In the genomic region with DNA sequence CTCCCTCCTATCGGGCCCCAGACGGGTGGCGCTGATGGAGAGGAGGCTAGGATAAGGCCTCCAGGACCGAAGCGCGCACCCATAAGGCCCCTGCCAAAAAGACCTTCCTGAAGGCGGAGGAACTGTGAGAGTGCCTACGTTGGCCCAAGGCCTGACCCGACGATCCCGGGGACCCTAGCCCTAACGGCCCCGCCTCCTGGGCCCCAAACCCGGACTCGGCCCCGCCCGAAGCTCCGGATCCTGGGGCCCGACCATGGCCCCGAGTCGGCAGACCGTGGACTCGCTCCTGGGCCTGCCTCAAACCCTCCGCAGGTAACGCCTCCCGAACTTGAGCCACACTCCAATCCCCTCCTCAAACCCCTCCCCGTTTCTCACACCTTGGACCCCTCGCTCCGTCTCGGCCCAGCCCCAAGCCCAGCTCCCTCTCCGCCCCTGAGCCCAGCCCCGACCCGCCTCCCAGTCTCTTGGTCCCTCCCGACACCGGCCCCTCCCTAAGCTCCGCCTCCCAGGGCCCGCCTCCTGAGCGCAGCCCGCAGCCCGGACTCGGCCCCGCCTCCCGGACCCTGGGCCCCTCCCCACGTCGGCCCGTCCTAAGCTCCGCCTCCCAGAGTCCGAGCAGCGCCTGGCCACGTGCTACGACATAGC, we compare ENCODE assay signal across 8 cellular contexts. TPM values are rescaled to one million over a fixed set of nuclear protein-coding genes. Genes with fewer than 3 reads are reported as not detected.
DNase-seq lines count a peak whose midpoint lies in the region; ATAC-seq, FAIRE-seq and TF ChIP-seq lines count a peak whose summit lies in the region.
"Not testable (repeated sequence)": the region's sequence is repeated elsewhere in the genome, so short reads cannot be mapped to it uniquely, and the experiment has no call there.

No MANE protein-coding gene starts in this region.

- not testable (repeated sequence) for H3K27me3 ChIP-seq in prostate gland (replicated peaks; ENCODE audit: insufficient read depth)

- peak; percentile 71 for TF ChIP-seq POLR2A in prostate gland (IDR thresholded peaks at IDR 0.05)

- H3K36me3 Mint-ChIP-seq in activated CD4-positive, alpha-beta T cell treated with anti-CD3 and anti-CD28 coated beads for 36 hours (ENCODE audit: low read depth); immature natural killer cell: not testable (repeated sequence)

- H3K4me3 Mint-ChIP-seq in activated CD4-positive, alpha-beta T cell treated with anti-CD3 and anti-CD28 coated beads for 36 hours: peak overlapping the region; percentile 84
- H3K4me3 Mint-ChIP-seq in immature natural killer cell: peak overlapping the region; percentile 93 to 99 (median 98)

- intact Hi-C loops in activated CD4-positive, alpha-beta T cell treated with anti-CD3 and anti-CD28 coated beads for 36 hours (cut with DNase I, micrococcal nuclease): loop anchor here (1.0 to 5.0 kb wide), 12 partner anchors 27 to 1388 kb away; a partner anchor contains a TSS
- intact Hi-C loops in prostate gland (cut with DNase I): not testable (repeated sequence)

- peak overlapping the region; percentile 37 to 52 for H3K4me3 ChIP-seq in prostate gland

- H3K4me1 ChIP-seq in prostate gland (replicated peaks): not testable (repeated sequence)

- not testable (repeated sequence) for H3K9me3 Mint-ChIP-seq in activated CD4-positive, alpha-beta T cell treated with anti-CD3 and anti-CD28 coated beads for 36 hours (ENCODE audit: low read depth); immature natural killer cell

- DNase-seq in NCI-H2029 (lab: John Stamatoyannopoulos, UW) (peak; percentile 88), dermis microvascular lymphatic vessel endothelial cell (ENCODE audit: low read depth in 2 of 2) (peak; percentile 25 to 76)
- DNase-seq in activated CD4-positive, alpha-beta T cell treated with anti-CD3 and anti-CD28 coated beads for 36 hours; immature natural killer cell; prostate gland (ENCODE audit: low spot score): not testable (repeated sequence)

- H3K4me1 Mint-ChIP-seq in activated CD4-positive, alpha-beta T cell treated with anti-CD3 and anti-CD28 coated beads for 36 hours: peaks cover 24% of the 10 kb centered on the region
- H3K4me1 Mint-ChIP-seq in immature natural killer cell: peaks cover 10 to 15% of the 10 kb centered on the region in 2 donors

- H3K27me3 Mint-ChIP-seq in activated CD4-positive, alpha-beta T cell treated with anti-CD3 and anti-CD28 coated beads for 36 hours; immature natural killer cell (ENCODE audit: low read depth in 3 of 3): not testable (repeated sequence)

- POLR2A ChIA-PET in activated CD4-positive, alpha-beta T cell treated with anti-CD3 and anti-CD28 coated beads for 36 hours (lab: Charles Lee): not testable (repeated sequence)

- FAIRE-seq in A204.1 (lab: Jason Lieb, UNC): peak; percentile 94

- CTCF ChIA-PET in activated CD4-positive, alpha-beta T cell treated with anti-CD3 and anti-CD28 coated beads for 36 hours (lab: Charles Lee): not testable (repeated sequence)

- under 1% methylated on average over 51 of the region's 51 CpGs for WGBS in prostate gland

- ATAC-seq in GM18498 (IDR thresholded peaks at IDR 0.05; ENCODE audit: unreplicated experiment) (peak; percentile 38), HG02981 (IDR thresholded peaks at IDR 0.05; ENCODE audit: unreplicated experiment) (peak; percentile 23)
- not testable (repeated sequence) for ATAC-seq in activated CD4-positive, alpha-beta T cell treated with anti-CD3 and anti-CD28 coated beads for 36 hours

- H3K27ac Mint-ChIP-seq in activated CD4-positive, alpha-beta T cell treated with anti-CD3 and anti-CD28 coated beads for 36 hours: peak overlapping the region; percentile 95
- H3K27ac Mint-ChIP-seq in immature natural killer cell: peak overlapping the region; percentile 94 to 99 (median 97)

- peak overlapping the region; percentile 92 to 95 for H3K27ac ChIP-seq in prostate gland

- not testable (repeated sequence) for H3K9me3 ChIP-seq in prostate gland

- H3K36me3 ChIP-seq in prostate gland: not testable (repeated sequence)

- not testable (repeated sequence) for TF ChIP-seq CTCF in prostate gland (IDR thresholded peaks at IDR 0.05)

RNA-seq across cellular contexts. Expression of a gene that starts 46.5 kb away (rescaled TPM):
- not detected for total RNA-seq in activated CD4-positive, alpha-beta T cell treated with anti-CD3 and anti-CD28 coated beads for 36 hours
- total RNA-seq in dermis microvascular lymphatic vessel endothelial cell (not detected in 2 replicates), prostate gland (not detected)
- polyA plus RNA-seq in immature natural killer cell: not detected
